In genomic region chr2:36881816-36882215, GRCh38 we compare ENCODE assay signal across 25 cellular contexts.
A peak's percentile ranks its signal among the peaks of the same experiment; 100 is the strongest.
DNase-seq lines count a peak whose midpoint lies in the region; ATAC-seq, FAIRE-seq and TF ChIP-seq lines count a peak whose summit lies in the region.
"Had no signal": no experiment of that assay in that cellular context is flagged by ENCODE, and none has a peak within 500 bp of the region (broad histone marks: within the 10 kb centered on the region; RNA-seq: fewer than 3 reads in every experiment).

No MANE protein-coding gene starts in this region.

- H2AFZ ChIP-seq in hepatocyte: no peak overlapping the region
- H2AFZ ChIP-seq: GM23248 had no signal

- no peaks in the 10 kb centered on the region for H3K79me2 ChIP-seq in hepatocyte

- H3K4me2 ChIP-seq in hepatocyte: peak overlapping the region; percentile 4
- H3K4me2 ChIP-seq: BLaER1 treated with 17β-estradiol and CSF1 and Interleukin-3, amounts not matched to agents 10 nM and 100 nM had no signal

- no peak overlapping the region for H3K27ac ChIP-seq in hepatocyte
- H3K27ac ChIP-seq: 22Rv1; BLaER1 treated with 17β-estradiol and CSF1 and Interleukin-3, amounts not matched to agents 10 nM and 100 nM; GM23248 had no signal

- no peaks in the 10 kb centered on the region for H3K9me2 ChIP-seq in hepatocyte (replicated peaks; ENCODE audit: insufficient read depth)

- ATAC-seq in mucosa of descending colon: peak; percentile 84
- ATAC-seq in left ventricle myocardium superior: no peak
- ATAC-seq: GM12878, HCT116 had no signal

- WGBS in hepatocyte (ENCODE audit: low lambda C conversion rate, missing lambda C conversion rate): 74% methylated on average over 1 of the region's 1 CpG

- intact Hi-C loops in mucosa of descending colon (cut with DNase I, micrococcal nuclease) (no loop called here), left ventricle myocardium superior (cut with micrococcal nuclease) (no loop called here)

- FAIRE-seq in D721Med (lab: Jason Lieb, UNC) (peak; percentile 38), TTC549 (lab: Jason Lieb, UNC) (peak; percentile 41)
- FAIRE-seq: A204.1, GM12878, GM18507, H1 had no signal

- H3K36me3 ChIP-seq in hepatocyte (replicated peaks; ENCODE audit: insufficient read depth, low read depth) (no peaks in the 10 kb centered on the region), mucosa of descending colon (ENCODE audit: low read depth) (no peaks in the 10 kb centered on the region)

- H3K4me3 ChIP-seq in hepatocyte: no peak overlapping the region
- no peak overlapping the region for H3K4me3 ChIP-seq in mucosa of descending colon
- H3K4me3 ChIP-seq: BLaER1 treated with 17β-estradiol and CSF1 and Interleukin-3, amounts not matched to agents 10 nM and 100 nM; GM12878; GM23248 had no signal

- no peaks in the 10 kb centered on the region for H4K20me1 ChIP-seq in hepatocyte (ENCODE audit: insufficient read depth, poor library complexity, severe bottlenecking)
- H4K20me1 ChIP-seq: BLaER1 treated with 17β-estradiol and CSF1 and Interleukin-3, amounts not matched to agents 10 nM and 100 nM had no signal

- H3K27me3 ChIP-seq in hepatocyte: no peaks in the 10 kb centered on the region
- H3K27me3 ChIP-seq: BE2C; BLaER1 treated with 17β-estradiol and CSF1 and Interleukin-3, amounts not matched to agents 10 nM and 100 nM had no signal

- H3K9me3 ChIP-seq in hepatocyte (ENCODE audit: low read depth): no peaks in the 10 kb centered on the region
- H3K9me3 ChIP-seq in mucosa of descending colon: no peaks in the 10 kb centered on the region
- H3K9me3 ChIP-seq: BE2C had no signal

- H3K4me1 ChIP-seq in hepatocyte (ENCODE audit: insufficient read depth) (no peaks in the 10 kb centered on the region), mucosa of descending colon (ENCODE audit: low read depth) (peaks cover 10% of the 10 kb centered on the region)
- H3K4me1 ChIP-seq: BE2C; BLaER1 treated with 17β-estradiol and CSF1 and Interleukin-3, amounts not matched to agents 10 nM and 100 nM had no signal

- no peak for TF ChIP-seq CTCF in D721Med (IDR thresholded peaks at IDR 0.05; ENCODE audit: insufficient read depth, missing control alignments)
- no peak for TF ChIP-seq CTCF in hepatocyte (IDR thresholded peaks at IDR 0.05; ENCODE audit: poor library complexity)
- no peak for TF ChIP-seq CTCF in mucosa of descending colon (IDR thresholded peaks at IDR 0.05)

- DNase-seq in D721Med (ENCODE audit: insufficient read length, low spot score): no peak
- no peak for DNase-seq in hepatocyte (ENCODE audit: low spot score)
- no peak for DNase-seq in mucosa of descending colon
- DNase-seq in left ventricle myocardium superior: no peak
- no peak for DNase-seq in T-helper 2 cell
- DNase-seq in SKM-1 treated with dmso at 0.1 percent for 144 hours (lab: John Stamatoyannopoulos, UW; ENCODE audit: unreplicated experiment): no peak
- DNase-seq in DMS 273 treated with DMSO at 0.1 percent for 48 hours (lab: John Stamatoyannopoulos, UW): no peak
- DNase-seq: AML-193; BE2C; Calu3; CD4-positive, alpha-beta T cell; CD8-positive, alpha-beta memory T cell; DMS79; EL; GDM1; GM23248; H9 had no signal
